2 cellular contexts compared by ENCODE assay signal in the genomic region with DNA sequence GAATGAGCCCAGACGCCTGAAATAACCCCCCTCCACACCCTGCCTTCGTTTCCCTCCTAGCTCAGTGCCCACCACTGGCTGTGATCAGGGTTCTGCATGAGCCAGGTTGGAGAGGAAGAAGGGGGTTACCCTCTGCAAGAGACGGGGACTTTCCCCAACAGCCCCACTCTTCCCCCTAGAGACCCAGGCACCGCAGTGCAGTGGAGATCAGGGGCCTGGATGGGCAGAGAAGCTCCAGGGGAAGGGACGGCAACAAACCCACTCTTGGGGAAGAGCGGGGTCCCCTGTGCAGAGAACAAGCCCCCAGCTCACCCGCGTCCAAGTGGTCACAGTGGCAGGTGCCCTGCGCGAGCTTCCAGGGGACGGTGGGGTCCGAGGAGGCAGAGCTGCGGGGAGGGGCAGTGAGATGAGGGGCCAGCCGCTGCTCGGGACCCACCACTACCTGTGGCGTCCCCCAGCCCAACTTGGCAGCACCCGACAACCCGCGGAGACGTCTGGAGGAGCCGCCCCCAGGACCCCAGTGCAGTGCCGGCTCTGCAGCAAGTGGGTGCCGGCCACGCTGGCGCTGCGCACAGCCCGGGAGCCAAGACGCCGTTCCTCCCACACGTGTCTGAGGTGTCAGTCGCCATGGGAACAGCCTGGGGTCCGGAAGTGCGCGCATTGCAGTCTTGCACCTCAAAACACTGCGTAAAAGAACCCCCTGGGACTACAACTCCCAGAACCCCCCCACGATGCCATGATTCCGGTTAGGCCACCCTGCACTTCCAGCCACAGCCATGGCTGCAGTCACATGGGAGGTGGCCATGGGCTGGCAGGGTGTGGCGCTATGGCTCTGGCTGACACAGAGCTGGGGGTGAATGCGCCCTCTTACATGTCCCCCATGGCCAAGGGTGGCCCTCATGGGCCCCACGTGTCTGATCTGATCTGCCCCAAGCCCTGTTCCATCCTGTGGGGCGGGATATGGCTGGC.
TF ChIP-seq lines count a peak whose summit lies in the region.

No MANE protein-coding gene starts in this region.

TF ChIP-seq in WTC11, 78 proteins besides CTCF, POLR2A, EP300 and RAD21 (continued from another document):
- TF ChIP-seq, protein P1, sequence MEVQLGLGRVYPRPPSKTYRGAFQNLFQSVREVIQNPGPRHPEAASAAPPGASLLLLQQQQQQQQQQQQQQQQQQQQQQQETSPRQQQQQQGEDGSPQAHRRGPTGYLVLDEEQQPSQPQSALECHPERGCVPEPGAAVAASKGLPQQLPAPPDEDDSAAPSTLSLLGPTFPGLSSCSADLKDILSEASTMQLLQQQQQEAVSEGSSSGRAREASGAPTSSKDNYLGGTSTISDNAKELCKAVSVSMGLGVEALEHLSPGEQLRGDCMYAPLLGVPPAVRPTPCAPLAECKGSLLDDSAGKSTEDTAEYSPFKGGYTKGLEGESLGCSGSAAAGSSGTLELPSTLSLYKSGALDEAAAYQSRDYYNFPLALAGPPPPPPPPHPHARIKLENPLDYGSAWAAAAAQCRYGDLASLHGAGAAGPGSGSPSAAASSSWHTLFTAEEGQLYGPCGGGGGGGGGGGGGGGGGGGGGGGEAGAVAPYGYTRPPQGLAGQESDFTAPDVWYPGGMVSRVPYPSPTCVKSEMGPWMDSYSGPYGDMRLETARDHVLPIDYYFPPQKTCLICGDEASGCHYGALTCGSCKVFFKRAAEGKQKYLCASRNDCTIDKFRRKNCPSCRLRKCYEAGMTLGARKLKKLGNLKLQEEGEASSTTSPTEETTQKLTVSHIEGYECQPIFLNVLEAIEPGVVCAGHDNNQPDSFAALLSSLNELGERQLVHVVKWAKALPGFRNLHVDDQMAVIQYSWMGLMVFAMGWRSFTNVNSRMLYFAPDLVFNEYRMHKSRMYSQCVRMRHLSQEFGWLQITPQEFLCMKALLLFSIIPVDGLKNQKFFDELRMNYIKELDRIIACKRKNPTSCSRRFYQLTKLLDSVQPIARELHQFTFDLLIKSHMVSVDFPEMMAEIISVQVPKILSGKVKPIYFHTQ (CRISPR knock-in tag; IDR thresholded peaks at IDR 0.05): no peak
- TF ChIP-seq TEAD1 (CRISPR knock-in tag; IDR thresholded peaks at IDR 0.05) (no peak), CREB1 (CRISPR knock-in tag; IDR thresholded peaks at IDR 0.05) (no peak), MXD4 (CRISPR knock-in tag; IDR thresholded peaks at IDR 0.05; ENCODE audit: borderline replicate concordance) (no peak)
- TF ChIP-seq, protein P2, sequence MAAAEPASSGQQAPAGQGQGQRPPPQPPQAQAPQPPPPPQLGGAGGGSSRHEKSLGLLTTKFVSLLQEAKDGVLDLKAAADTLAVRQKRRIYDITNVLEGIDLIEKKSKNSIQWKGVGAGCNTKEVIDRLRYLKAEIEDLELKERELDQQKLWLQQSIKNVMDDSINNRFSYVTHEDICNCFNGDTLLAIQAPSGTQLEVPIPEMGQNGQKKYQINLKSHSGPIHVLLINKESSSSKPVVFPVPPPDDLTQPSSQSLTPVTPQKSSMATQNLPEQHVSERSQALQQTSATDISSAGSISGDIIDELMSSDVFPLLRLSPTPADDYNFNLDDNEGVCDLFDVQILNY (CRISPR knock-in tag; IDR thresholded peaks at IDR 0.05): no peak
- TF ChIP-seq, protein P3, sequence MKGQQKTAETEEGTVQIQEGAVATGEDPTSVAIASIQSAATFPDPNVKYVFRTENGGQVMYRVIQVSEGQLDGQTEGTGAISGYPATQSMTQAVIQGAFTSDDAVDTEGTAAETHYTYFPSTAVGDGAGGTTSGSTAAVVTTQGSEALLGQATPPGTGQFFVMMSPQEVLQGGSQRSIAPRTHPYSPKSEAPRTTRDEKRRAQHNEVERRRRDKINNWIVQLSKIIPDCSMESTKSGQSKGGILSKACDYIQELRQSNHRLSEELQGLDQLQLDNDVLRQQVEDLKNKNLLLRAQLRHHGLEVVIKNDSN (CRISPR knock-in tag; IDR thresholded peaks at IDR 0.05): no peak; the same call in 1 of the 2 replicates
- TF ChIP-seq, protein P4, sequence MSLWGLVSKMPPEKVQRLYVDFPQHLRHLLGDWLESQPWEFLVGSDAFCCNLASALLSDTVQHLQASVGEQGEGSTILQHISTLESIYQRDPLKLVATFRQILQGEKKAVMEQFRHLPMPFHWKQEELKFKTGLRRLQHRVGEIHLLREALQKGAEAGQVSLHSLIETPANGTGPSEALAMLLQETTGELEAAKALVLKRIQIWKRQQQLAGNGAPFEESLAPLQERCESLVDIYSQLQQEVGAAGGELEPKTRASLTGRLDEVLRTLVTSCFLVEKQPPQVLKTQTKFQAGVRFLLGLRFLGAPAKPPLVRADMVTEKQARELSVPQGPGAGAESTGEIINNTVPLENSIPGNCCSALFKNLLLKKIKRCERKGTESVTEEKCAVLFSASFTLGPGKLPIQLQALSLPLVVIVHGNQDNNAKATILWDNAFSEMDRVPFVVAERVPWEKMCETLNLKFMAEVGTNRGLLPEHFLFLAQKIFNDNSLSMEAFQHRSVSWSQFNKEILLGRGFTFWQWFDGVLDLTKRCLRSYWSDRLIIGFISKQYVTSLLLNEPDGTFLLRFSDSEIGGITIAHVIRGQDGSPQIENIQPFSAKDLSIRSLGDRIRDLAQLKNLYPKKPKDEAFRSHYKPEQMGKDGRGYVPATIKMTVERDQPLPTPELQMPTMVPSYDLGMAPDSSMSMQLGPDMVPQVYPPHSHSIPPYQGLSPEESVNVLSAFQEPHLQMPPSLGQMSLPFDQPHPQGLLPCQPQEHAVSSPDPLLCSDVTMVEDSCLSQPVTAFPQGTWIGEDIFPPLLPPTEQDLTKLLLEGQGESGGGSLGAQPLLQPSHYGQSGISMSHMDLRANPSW (CRISPR knock-in tag; conservative IDR thresholded peaks at IDR 0.05; ENCODE audit: low read depth): no peak

TF ChIP-seq in K562, 482 proteins besides CTCF, POLR2A, EP300 and RAD21 (continued from another document and continues in another):
- TF ChIP-seq, protein P5, sequence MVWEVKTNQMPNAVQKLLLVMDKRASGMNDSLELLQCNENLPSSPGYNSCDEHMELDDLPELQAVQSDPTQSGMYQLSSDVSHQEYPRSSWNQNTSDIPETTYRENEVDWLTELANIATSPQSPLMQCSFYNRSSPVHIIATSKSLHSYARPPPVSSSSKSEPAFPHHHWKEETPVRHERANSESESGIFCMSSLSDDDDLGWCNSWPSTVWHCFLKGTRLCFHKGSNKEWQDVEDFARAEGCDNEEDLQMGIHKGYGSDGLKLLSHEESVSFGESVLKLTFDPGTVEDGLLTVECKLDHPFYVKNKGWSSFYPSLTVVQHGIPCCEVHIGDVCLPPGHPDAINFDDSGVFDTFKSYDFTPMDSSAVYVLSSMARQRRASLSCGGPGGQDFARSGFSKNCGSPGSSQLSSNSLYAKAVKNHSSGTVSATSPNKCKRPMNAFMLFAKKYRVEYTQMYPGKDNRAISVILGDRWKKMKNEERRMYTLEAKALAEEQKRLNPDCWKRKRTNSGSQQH (CRISPR knock-in tag; IDR thresholded peaks at IDR 0.05): no peak
- TF ChIP-seq, protein P6, sequence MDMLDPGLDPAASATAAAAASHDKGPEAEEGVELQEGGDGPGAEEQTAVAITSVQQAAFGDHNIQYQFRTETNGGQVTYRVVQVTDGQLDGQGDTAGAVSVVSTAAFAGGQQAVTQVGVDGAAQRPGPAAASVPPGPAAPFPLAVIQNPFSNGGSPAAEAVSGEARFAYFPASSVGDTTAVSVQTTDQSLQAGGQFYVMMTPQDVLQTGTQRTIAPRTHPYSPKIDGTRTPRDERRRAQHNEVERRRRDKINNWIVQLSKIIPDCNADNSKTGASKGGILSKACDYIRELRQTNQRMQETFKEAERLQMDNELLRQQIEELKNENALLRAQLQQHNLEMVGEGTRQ (CRISPR knock-in tag; IDR thresholded peaks at IDR 0.05): peak; percentile 35
- TF ChIP-seq, protein P7, sequence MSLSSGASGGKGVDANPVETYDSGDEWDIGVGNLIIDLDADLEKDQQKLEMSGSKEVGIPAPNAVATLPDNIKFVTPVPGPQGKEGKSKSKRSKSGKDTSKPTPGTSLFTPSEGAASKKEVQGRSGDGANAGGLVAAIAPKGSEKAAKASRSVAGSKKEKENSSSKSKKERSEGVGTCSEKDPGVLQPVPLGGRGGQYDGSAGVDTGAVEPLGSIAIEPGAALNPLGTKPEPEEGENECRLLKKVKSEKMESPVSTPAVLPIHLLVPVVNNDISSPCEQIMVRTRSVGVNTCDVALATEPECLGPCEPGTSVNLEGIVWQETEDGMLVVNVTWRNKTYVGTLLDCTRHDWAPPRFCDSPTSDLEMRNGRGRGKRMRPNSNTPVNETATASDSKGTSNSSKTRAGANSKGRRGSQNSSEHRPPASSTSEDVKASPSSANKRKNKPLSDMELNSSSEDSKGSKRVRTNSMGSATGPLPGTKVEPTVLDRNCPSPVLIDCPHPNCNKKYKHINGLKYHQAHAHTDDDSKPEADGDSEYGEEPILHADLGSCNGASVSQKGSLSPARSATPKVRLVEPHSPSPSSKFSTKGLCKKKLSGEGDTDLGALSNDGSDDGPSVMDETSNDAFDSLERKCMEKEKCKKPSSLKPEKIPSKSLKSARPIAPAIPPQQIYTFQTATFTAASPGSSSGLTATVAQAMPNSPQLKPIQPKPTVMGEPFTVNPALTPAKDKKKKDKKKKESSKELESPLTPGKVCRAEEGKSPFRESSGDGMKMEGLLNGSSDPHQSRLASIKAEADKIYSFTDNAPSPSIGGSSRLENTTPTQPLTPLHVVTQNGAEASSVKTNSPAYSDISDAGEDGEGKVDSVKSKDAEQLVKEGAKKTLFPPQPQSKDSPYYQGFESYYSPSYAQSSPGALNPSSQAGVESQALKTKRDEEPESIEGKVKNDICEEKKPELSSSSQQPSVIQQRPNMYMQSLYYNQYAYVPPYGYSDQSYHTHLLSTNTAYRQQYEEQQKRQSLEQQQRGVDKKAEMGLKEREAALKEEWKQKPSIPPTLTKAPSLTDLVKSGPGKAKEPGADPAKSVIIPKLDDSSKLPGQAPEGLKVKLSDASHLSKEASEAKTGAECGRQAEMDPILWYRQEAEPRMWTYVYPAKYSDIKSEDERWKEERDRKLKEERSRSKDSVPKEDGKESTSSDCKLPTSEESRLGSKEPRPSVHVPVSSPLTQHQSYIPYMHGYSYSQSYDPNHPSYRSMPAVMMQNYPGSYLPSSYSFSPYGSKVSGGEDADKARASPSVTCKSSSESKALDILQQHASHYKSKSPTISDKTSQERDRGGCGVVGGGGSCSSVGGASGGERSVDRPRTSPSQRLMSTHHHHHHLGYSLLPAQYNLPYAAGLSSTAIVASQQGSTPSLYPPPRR (CRISPR knock-in tag; IDR thresholded peaks at IDR 0.05; ENCODE audit: borderline replicate concordance): no peak
- TF ChIP-seq LCOR (CRISPR knock-in tag; IDR thresholded peaks at IDR 0.05) (no peak), NCOA4 (IDR thresholded peaks at IDR 0.05; ENCODE audit: partially characterized antibody) (no peak), ARID1B (IDR thresholded peaks at IDR 0.05) (no peak), ELF4 (CRISPR knock-in tag; IDR thresholded peaks at IDR 0.05) (no peak), CEBPB (tag; IDR thresholded peaks at IDR 0.05) (no peak), YY1 (IDR thresholded peaks at IDR 0.05; ENCODE audit: borderline replicate concordance in 1 of 3, control insufficient read depth in 1 of 3, extremely low read depth in 1 of 3, insufficient read depth in 3 of 3, insufficient read length in 1 of 3, insufficient replicate concordance in 2 of 3, low read depth in 1 of 3, low read length in 2 of 3) (peak in 2 of 3 experiments; percentile 54 to 66), U2AF1 (optimal IDR thresholded peaks at IDR 0.05; ENCODE audit: low read depth, low read length) (no peak), RFX1 (IDR thresholded peaks at IDR 0.05) (peak; percentile 76), SMAD3 (CRISPR knock-in tag; conservative IDR thresholded peaks at IDR 0.05) (no peak)
- TF ChIP-seq, protein P3 (CRISPR knock-in tag; IDR thresholded peaks at IDR 0.05): 0 out of 2 replicates have a peak, but pooled peaks have one; percentile 24
- TF ChIP-seq, protein P8, sequence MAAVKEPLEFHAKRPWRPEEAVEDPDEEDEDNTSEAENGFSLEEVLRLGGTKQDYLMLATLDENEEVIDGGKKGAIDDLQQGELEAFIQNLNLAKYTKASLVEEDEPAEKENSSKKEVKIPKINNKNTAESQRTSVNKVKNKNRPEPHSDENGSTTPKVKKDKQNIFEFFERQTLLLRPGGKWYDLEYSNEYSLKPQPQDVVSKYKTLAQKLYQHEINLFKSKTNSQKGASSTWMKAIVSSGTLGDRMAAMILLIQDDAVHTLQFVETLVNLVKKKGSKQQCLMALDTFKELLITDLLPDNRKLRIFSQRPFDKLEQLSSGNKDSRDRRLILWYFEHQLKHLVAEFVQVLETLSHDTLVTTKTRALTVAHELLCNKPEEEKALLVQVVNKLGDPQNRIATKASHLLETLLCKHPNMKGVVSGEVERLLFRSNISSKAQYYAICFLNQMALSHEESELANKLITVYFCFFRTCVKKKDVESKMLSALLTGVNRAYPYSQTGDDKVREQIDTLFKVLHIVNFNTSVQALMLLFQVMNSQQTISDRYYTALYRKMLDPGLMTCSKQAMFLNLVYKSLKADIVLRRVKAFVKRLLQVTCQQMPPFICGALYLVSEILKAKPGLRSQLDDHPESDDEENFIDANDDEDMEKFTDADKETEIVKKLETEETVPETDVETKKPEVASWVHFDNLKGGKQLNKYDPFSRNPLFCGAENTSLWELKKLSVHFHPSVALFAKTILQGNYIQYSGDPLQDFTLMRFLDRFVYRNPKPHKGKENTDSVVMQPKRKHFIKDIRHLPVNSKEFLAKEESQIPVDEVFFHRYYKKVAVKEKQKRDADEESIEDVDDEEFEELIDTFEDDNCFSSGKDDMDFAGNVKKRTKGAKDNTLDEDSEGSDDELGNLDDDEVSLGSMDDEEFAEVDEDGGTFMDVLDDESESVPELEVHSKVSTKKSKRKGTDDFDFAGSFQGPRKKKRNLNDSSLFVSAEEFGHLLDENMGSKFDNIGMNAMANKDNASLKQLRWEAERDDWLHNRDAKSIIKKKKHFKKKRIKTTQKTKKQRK (IDR thresholded peaks at IDR 0.05; ENCODE audit: borderline replicate concordance, low read depth, low read length): no peak
- TF ChIP-seq, protein P9, sequence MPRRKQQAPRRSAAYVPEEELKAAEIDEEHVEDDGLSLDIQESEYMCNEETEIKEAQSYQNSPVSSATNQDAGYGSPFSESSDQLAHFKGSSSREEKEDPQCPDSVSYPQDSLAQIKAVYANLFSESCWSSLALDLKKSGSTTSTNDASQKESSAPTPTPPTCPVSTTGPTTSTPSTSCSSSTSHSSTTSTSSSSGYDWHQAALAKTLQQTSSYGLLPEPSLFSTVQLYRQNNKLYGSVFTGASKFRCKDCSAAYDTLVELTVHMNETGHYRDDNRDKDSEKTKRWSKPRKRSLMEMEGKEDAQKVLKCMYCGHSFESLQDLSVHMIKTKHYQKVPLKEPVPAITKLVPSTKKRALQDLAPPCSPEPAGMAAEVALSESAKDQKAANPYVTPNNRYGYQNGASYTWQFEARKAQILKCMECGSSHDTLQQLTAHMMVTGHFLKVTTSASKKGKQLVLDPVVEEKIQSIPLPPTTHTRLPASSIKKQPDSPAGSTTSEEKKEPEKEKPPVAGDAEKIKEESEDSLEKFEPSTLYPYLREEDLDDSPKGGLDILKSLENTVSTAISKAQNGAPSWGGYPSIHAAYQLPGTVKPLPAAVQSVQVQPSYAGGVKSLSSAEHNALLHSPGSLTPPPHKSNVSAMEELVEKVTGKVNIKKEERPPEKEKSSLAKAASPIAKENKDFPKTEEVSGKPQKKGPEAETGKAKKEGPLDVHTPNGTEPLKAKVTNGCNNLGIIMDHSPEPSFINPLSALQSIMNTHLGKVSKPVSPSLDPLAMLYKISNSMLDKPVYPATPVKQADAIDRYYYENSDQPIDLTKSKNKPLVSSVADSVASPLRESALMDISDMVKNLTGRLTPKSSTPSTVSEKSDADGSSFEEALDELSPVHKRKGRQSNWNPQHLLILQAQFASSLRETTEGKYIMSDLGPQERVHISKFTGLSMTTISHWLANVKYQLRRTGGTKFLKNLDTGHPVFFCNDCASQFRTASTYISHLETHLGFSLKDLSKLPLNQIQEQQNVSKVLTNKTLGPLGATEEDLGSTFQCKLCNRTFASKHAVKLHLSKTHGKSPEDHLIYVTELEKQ (CRISPR knock-in tag; IDR thresholded peaks at IDR 0.05): no peak
